In the genomic region with DNA sequence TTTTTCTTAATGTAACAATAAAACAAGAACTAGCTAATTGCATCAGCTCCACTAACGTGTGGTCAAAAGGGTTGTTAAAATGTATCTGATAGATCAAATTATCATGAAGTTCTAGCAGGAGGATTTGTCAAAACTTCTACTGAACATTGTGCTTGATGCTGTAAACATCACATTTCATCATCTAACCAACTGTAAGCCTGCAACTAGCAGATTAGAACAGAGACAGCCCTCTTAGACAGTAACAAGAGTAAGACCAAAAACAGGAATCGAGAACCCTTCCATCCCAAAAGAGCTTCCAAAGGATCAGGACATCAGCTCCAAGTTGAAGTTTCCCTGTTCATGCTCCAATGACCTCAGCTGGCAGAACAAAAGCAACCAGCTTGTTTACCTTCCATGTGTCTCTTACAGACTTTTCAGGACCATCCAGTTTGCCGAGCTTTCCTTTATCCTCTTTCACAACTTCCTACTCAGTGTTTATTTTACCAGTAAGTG, we compare ENCODE assay signal across 13 cellular contexts. TPM values are rescaled to one million over a fixed set of nuclear protein-coding genes. Genes with fewer than 3 reads are reported as not detected.
A peak's percentile ranks its signal among the peaks of the same experiment; 100 is the strongest.
DNase-seq lines count a peak whose midpoint lies in the region; ATAC-seq lines count a peak whose summit lies in the region.
"Had no signal": no experiment of that assay in that cellular context is flagged by ENCODE, and none has a peak within 500 bp of the region (broad histone marks: within the 10 kb centered on the region; RNA-seq: fewer than 3 reads in every experiment).

No MANE protein-coding gene starts in this region.

- H3K27ac ChIP-seq in SK-N-MC (0 out of 2 replicates have a peak overlapping the region, but pooled peaks have one; percentile 7), SJCRH30 (no peak overlapping the region), substantia nigra (ENCODE audit: low read depth, low read length, poor library complexity, severe bottlenecking) (no peak overlapping the region)
- H3K27ac ChIP-seq: dorsolateral prefrontal cortex, thyroid gland had no signal

- H3K36me3 ChIP-seq in SK-N-MC (ENCODE audit: insufficient read depth, low read length) (peaks cover 9% of the 10 kb centered on the region; the same call in 1 of the 2 replicates), SJCRH30 (no peaks in the 10 kb centered on the region)
- H3K36me3 ChIP-seq: thyroid gland had no signal

- DNase-seq in DMS153 (lab: John Stamatoyannopoulos, UW): peak; percentile 95
- DNase-seq in NCI-H128 (lab: John Stamatoyannopoulos, UW; ENCODE audit: unreplicated experiment): peak; percentile 43
- no peak for DNase-seq in SK-N-MC (ENCODE audit: low read depth, low spot score)
- DNase-seq in iris pigment epithelial cell (ENCODE audit: low read depth): peak; percentile 50
- no peak for DNase-seq in SJCRH30
- no peak for DNase-seq in NAMALWA (ENCODE audit: low spot score)
- no peak for DNase-seq in substantia nigra (lab: John Stamatoyannopoulos, UW)
- DNase-seq: activated CD4-positive, alpha-beta T cell treated with anti-CD3 and anti-CD28 coated beads, Interleukin-2, amount 10 ng/mL, durations not matched to agents 7 days and 5 days; activated naive CD4-positive, alpha-beta T cell treated with anti-CD3 and anti-CD28 coated beads, Interleukin-2, amount 10 ng/mL, durations not matched to agents 7 days and 5 days; dorsolateral prefrontal cortex; NCI-H1436 treated with DMSO at 0.1 percent for 48 hours had no signal

- no peaks in the 10 kb centered on the region for H3K27me3 ChIP-seq in SJCRH30
- H3K27me3 ChIP-seq: thyroid gland had no signal

- H3K4me1 ChIP-seq in SJCRH30: no peaks in the 10 kb centered on the region
- H3K4me1 ChIP-seq: thyroid gland had no signal

- ATAC-seq in HG02678 (IDR thresholded peaks at IDR 0.05; ENCODE audit: unreplicated experiment): no peak

- H3K9me3 ChIP-seq in SK-N-MC (ENCODE audit: low read depth, low read length): no peaks in the 10 kb centered on the region
- no peaks in the 10 kb centered on the region for H3K9me3 ChIP-seq in SJCRH30 (replicated peaks)
- H3K9me3 ChIP-seq: thyroid gland had no signal

- H3K4me3 ChIP-seq in SK-N-MC (no peak overlapping the region), SJCRH30 (no peak overlapping the region)
- H3K4me3 ChIP-seq: dorsolateral prefrontal cortex, thyroid gland had no signal

- no peak overlapping the region for H3K9ac ChIP-seq in SK-N-MC (ENCODE audit: insufficient read length)

RNA-seq across cellular contexts. Expression of a gene that starts 44.6 kb away (rescaled TPM):
- total RNA-seq in SJCRH30 (2014; rRNA removed; shearing (Covaris generic)): 0.46 and 0.59 TPM in 2 replicates

Comparison
In these comparisons a context has a peak if more than half of its experiments do, and no peak if none do; other contexts are left out.
1. DNase-seq: peak in DMS153 (single experiment), NCI-H128 (single experiment) and iris pigment epithelial cell (single experiment); none in SK-N-MC (single experiment), SJCRH30 (0 of 2), NAMALWA (single experiment) and substantia nigra (0 of 49).